In the genomic region with DNA sequence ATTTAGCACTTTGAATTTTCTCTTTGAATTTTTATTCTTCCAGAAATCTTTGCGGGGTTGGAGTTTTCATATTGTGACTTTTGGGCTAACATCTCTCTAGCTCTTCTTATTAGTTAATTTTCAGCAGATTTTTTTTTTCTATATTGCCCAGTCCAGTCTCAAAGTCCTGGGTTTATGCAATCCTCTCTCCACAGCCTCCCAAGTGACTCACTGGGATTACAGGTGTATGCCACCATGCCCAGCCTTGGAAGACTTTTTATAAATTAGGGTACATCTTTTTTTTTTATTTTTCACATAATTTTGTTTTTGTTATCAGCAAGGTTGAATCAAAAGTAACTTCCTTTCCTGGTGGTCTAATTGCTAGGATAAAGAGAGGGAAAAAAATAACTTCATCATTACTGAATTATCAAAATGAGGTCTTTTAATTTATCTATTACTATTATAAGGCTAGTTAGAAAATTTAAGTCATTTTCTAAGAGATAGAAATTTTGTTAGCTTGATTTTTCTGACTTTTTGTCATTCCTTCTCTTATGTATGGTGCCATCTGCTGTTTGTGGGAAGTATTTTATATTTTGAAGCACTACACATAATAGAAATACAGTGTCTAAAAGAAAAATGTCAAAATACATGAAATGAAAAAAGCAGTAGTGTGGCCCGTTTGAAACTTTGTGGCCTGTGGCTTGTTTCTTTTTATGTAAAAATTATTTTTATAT, we compare ENCODE assay signal across 9 cellular contexts.
DNase-seq lines count a peak whose midpoint lies in the region; ATAC-seq and TF ChIP-seq lines count a peak whose summit lies in the region.
"Had no signal": no experiment of that assay in that cellular context is flagged by ENCODE, and none has a peak within 500 bp of the region (broad histone marks: within the 10 kb centered on the region; RNA-seq: fewer than 3 reads in every experiment).

No MANE protein-coding gene starts in this region.

- DNase-seq in EH (ENCODE audit: low read depth) (peak; percentile 41), LHCN-M2 (ENCODE audit: low read depth) (peak; percentile 33), body of pancreas (no peak), myocyte (ENCODE audit: low read depth) (peak; percentile 33), DMS153 (lab: John Stamatoyannopoulos, UW) (no peak)
- no peak for DNase-seq in activated naive CD4-positive, alpha-beta T cell treated with anti-CD3 and anti-CD28 coated beads for 36 hours
- DNase-seq in stimulated activated naive CD4-positive, alpha-beta T cell (lab: John Stamatoyannopoulos, UW) = no peak

- H3K27ac ChIP-seq in body of pancreas = no peak overlapping the region

- H3K4me3 Mint-ChIP-seq in activated naive CD4-positive, alpha-beta T cell treated with anti-CD3 and anti-CD28 coated beads for 36 hours = no peak overlapping the region
- H3K4me3 Mint-ChIP-seq: memory B cell had no signal

- no peak overlapping the region for H3K27ac Mint-ChIP-seq in activated naive CD4-positive, alpha-beta T cell treated with anti-CD3 and anti-CD28 coated beads for 36 hours
- H3K27ac Mint-ChIP-seq: memory B cell had no signal

- CTCF ChIA-PET in activated naive CD4-positive, alpha-beta T cell treated with anti-CD3 and anti-CD28 coated beads for 36 hours (lab: Charles Lee) = interaction anchor here (0.6 to 2.4 kb wide), 8 partner anchors 17 to 1550 kb away, joined by 3 to 11 read pairs (median 3); no protein-coding TSS in a partner anchor

- no peaks in the 10 kb centered on the region for H3K9me3 Mint-ChIP-seq in activated naive CD4-positive, alpha-beta T cell treated with anti-CD3 and anti-CD28 coated beads for 36 hours
- H3K9me3 Mint-ChIP-seq: memory B cell had no signal

- H3K27me3 ChIP-seq in body of pancreas = no peaks in the 10 kb centered on the region

- no peaks in the 10 kb centered on the region for H3K27me3 Mint-ChIP-seq in activated naive CD4-positive, alpha-beta T cell treated with anti-CD3 and anti-CD28 coated beads for 36 hours (ENCODE audit: low read depth)
- H3K27me3 Mint-ChIP-seq: memory B cell had no signal

- TF ChIP-seq CTCF in body of pancreas (IDR thresholded peaks at IDR 0.05) = peak in 4 of 7 experiments; percentile 7 to 44 (median 28)

- intact Hi-C loops in body of pancreas (cut with DNase I) = no loop called here
- intact Hi-C loops in activated naive CD4-positive, alpha-beta T cell treated with anti-CD3 and anti-CD28 coated beads for 36 hours (cut with micrococcal nuclease) = loop anchor here (1.0 to 5.0 kb wide), 2 partner anchors 314 to 468 kb away; no protein-coding TSS in a partner anchor

- H3K4me3 ChIP-seq in body of pancreas = no peak overlapping the region

- H3K4me1 Mint-ChIP-seq in activated naive CD4-positive, alpha-beta T cell treated with anti-CD3 and anti-CD28 coated beads for 36 hours (ENCODE audit: low read depth) = no peaks in the 10 kb centered on the region
- H3K4me1 Mint-ChIP-seq: memory B cell had no signal

- no peaks in the 10 kb centered on the region for H3K9me3 ChIP-seq in body of pancreas

- no peaks in the 10 kb centered on the region for H3K36me3 Mint-ChIP-seq in activated naive CD4-positive, alpha-beta T cell treated with anti-CD3 and anti-CD28 coated beads for 36 hours (ENCODE audit: low read depth)

- WGBS in body of pancreas, 2 donors = 55 to 62% methylated on average over 2 of the region's 2 CpGs

- TF ChIP-seq POLR2A in body of pancreas (IDR thresholded peaks at IDR 0.05) = no peak

- ATAC-seq in body of pancreas = no peak
- ATAC-seq in HG03280 (IDR thresholded peaks at IDR 0.05; ENCODE audit: unreplicated experiment) = no peak

- no peaks in the 10 kb centered on the region for H3K4me1 ChIP-seq in body of pancreas

- H3K36me3 ChIP-seq in body of pancreas (replicated peaks in 1 of 2; ENCODE audit: insufficient read depth in 1 of 2, low read depth in 2 of 2) = no peaks in the 10 kb centered on the region

Comparison
In these comparisons a context has a peak if more than half of its experiments do, and no peak if none do; other contexts are left out.
1. DNase-seq: peak in EH (single experiment), LHCN-M2 (single experiment) and myocyte (single experiment); none in body of pancreas (0 of 4), activated naive CD4-positive, alpha-beta T cell treated with anti-CD3 and anti-CD28 coated beads for 36 hours (single experiment), DMS153 (single experiment) and stimulated activated naive CD4-positive, alpha-beta T cell (0 of 6).